10 cellular contexts compared by ENCODE assay signal in the genomic region with DNA sequence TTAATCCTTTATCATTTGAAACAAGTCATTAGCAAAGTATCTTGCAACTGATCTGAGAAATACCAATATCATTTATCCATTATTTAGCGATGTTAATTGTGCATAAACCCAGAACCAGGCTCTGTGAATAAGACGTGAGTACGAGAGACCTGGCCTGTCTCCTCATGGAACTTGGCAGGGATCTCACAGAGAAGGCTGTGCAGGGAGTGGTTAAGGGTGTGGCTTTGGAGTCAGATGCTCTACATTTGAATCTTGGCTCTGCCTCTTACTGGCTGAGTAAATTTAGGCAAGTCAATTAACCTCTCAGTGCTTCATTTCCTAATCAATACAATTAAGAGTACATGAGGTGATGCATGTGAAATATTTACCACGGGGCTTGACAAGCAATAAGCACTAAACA.
"Had no signal": no experiment of that assay in that cellular context is flagged by ENCODE, and none has a peak within 500 bp of the region (broad histone marks: within the 10 kb centered on the region; RNA-seq: fewer than 3 reads in every experiment).

No MANE protein-coding gene starts in this region.

- H3K27ac ChIP-seq: esophagus squamous epithelium, gastrocnemius medialis, neural progenitor cell, pancreas, stomach, WERI-Rb-1 had no signal

- ATAC-seq: gastrocnemius medialis, pancreas had no signal

- H3K9me3 ChIP-seq: esophagus squamous epithelium, gastrocnemius medialis, pancreas, stomach had no signal

- H3K4me3 ChIP-seq: esophagus squamous epithelium, gastrocnemius medialis, neural progenitor cell, pancreas, stomach had no signal

- H3K36me3 ChIP-seq: esophagus squamous epithelium, gastrocnemius medialis, neural progenitor cell, pancreas, stomach, WERI-Rb-1 had no signal

- FAIRE-seq: pancreas, urothelium cell line had no signal

- H3K27me3 ChIP-seq: esophagus squamous epithelium, gastrocnemius medialis, neural progenitor cell, pancreas, stomach had no signal

- DNase-seq: activated CD4-positive, alpha-beta T cell treated with anti-CD3 and anti-CD28 coated beads for 4 hours; esophagus squamous epithelium; gastrocnemius medialis; islet precursor cell; pancreas; stomach; T-helper 1 cell; WERI-Rb-1 had no signal

- H3K4me1 ChIP-seq: esophagus squamous epithelium, gastrocnemius medialis, neural progenitor cell, pancreas, stomach had no signal
